Comparison of ENCODE assay signal across 8 cellular contexts in genomic region chr7:106425017-106425719, GRCh38.
DNase-seq lines count a peak whose midpoint lies in the region; ATAC-seq and TF ChIP-seq lines count a peak whose summit lies in the region.

No MANE protein-coding gene starts in this region.

- no peak overlapping the region for H3K4me3 ChIP-seq in A673 (ENCODE audit: low read depth, low read length, poor library complexity, severe bottlenecking)

- no peaks in the 10 kb centered on the region for H3K27me3 Mint-ChIP-seq in activated naive CD4-positive, alpha-beta T cell treated with anti-CD3 and anti-CD28 coated beads, Interleukin-2, amount 10 ng/mL, durations not matched to agents 7 days and 5 days

- POLR2A ChIA-PET in A673 (lab: Charles Lee; ENCODE audit: low non-redundant PET): interaction anchor here (0.6 kb wide), 2 partner anchors 36 to 140 kb away, joined by 3 to 4 read pairs; partner anchors contain the start of gene NAMPT

- H3K4me1 Mint-ChIP-seq in activated naive CD4-positive, alpha-beta T cell treated with anti-CD3 and anti-CD28 coated beads, Interleukin-2, amount 10 ng/mL, durations not matched to agents 7 days and 5 days: peaks cover 13% of the 10 kb centered on the region

- H3K27ac Mint-ChIP-seq in activated naive CD4-positive, alpha-beta T cell treated with anti-CD3 and anti-CD28 coated beads, Interleukin-2, amount 10 ng/mL, durations not matched to agents 7 days and 5 days: peak overlapping the region; percentile 11

- no peaks in the 10 kb centered on the region for H3K9me3 ChIP-seq in A673 (ENCODE audit: low read depth, low read length, poor library complexity, severe bottlenecking)

- no peaks in the 10 kb centered on the region for H3K9me3 Mint-ChIP-seq in activated naive CD4-positive, alpha-beta T cell treated with anti-CD3 and anti-CD28 coated beads, Interleukin-2, amount 10 ng/mL, durations not matched to agents 7 days and 5 days

- CTCF ChIA-PET in A673 (lab: Charles Lee): interaction anchor here (0.9 to 1.0 kb wide), 2 partner anchors 247 to 249 kb away, joined by 3 read pairs; no protein-coding TSS in a partner anchor
- CTCF ChIA-PET in activated naive CD4-positive, alpha-beta T cell treated with anti-CD3 and anti-CD28 coated beads, Interleukin-2, amount 10 ng/mL, durations not matched to agents 7 days and 5 days (lab: Charles Lee): interaction anchor here (1.2 to 2.6 kb wide), 2 partner anchors 37 to 248 kb away, joined by 3 to 9 read pairs; no protein-coding TSS in a partner anchor

- H3K4me3 Mint-ChIP-seq in activated naive CD4-positive, alpha-beta T cell treated with anti-CD3 and anti-CD28 coated beads, Interleukin-2, amount 10 ng/mL, durations not matched to agents 7 days and 5 days: no peak overlapping the region

- intact Hi-C loops in A673 (cut with micrococcal nuclease; ENCODE audit: unreplicated experiment) (no loop called here), left cardiac atrium (cut with DNase I) (loop anchor here in 1 of 2 donors (1.0 kb wide), 1 partner anchor 140 kb away; no protein-coding TSS in a partner anchor)

- no peaks in the 10 kb centered on the region for H3K36me3 ChIP-seq in A673 (ENCODE audit: insufficient read depth, low read length, poor library complexity, severe bottlenecking)

- H3K27me3 ChIP-seq in A673 (replicated peaks; ENCODE audit: insufficient read depth, low read depth, low read length, poor library complexity): no peaks in the 10 kb centered on the region

- no peaks in the 10 kb centered on the region for H3K36me3 Mint-ChIP-seq in activated naive CD4-positive, alpha-beta T cell treated with anti-CD3 and anti-CD28 coated beads, Interleukin-2, amount 10 ng/mL, durations not matched to agents 7 days and 5 days

- peaks cover 56% of the 10 kb centered on the region for H3K4me1 ChIP-seq in A673 (ENCODE audit: insufficient read depth, low read length, poor library complexity, severe bottlenecking)

- peak; percentile 98 for DNase-seq in A673 (ENCODE audit: low spot score)
- DNase-seq in OCI-M1 (lab: John Stamatoyannopoulos, UW): peak; percentile 75
- peak; percentile 41 for DNase-seq in activated naive CD4-positive, alpha-beta T cell treated with anti-CD3 and anti-CD28 coated beads, Interleukin-2, amount 10 ng/mL, durations not matched to agents 7 days and 5 days
- DNase-seq in left cardiac atrium: peak; percentile 66
- peak; percentile 70 to 74 for DNase-seq in stimulated activated CD4-positive, alpha-beta T cell treated with anti-CD3 and anti-CD28 coated beads, Interleukin-12 subunit alpha, Interleukin-12 subunit beta, amount 100 ng/mL, for 24 hours (ENCODE audit: low read depth in 2 of 2)
- no peak for DNase-seq in NCI-H774 (lab: John Stamatoyannopoulos, UW)

- peak overlapping the region; percentile 87 for H3K27ac ChIP-seq in A673 (ENCODE audit: low read depth, low read length, poor library complexity, severe bottlenecking)

- peak; percentile 86 for ATAC-seq in GM18861 (IDR thresholded peaks at IDR 0.05; ENCODE audit: unreplicated experiment)
- peak; percentile 85 for ATAC-seq in HG03045 (IDR thresholded peaks at IDR 0.05; ENCODE audit: unreplicated experiment)
- ATAC-seq in left cardiac atrium: peak; percentile 65 to 78

- no peak for TF ChIP-seq CTCF in A673 (conservative IDR thresholded peaks at IDR 0.05; ENCODE audit: low read depth, low read length)

- TSS peak; percentile 88 for BruUV-seq in A673 (replicated peaks; lab: Mats Ljungman, UMichigan)
